12 cellular contexts compared by ENCODE assay signal in the genomic region with DNA sequence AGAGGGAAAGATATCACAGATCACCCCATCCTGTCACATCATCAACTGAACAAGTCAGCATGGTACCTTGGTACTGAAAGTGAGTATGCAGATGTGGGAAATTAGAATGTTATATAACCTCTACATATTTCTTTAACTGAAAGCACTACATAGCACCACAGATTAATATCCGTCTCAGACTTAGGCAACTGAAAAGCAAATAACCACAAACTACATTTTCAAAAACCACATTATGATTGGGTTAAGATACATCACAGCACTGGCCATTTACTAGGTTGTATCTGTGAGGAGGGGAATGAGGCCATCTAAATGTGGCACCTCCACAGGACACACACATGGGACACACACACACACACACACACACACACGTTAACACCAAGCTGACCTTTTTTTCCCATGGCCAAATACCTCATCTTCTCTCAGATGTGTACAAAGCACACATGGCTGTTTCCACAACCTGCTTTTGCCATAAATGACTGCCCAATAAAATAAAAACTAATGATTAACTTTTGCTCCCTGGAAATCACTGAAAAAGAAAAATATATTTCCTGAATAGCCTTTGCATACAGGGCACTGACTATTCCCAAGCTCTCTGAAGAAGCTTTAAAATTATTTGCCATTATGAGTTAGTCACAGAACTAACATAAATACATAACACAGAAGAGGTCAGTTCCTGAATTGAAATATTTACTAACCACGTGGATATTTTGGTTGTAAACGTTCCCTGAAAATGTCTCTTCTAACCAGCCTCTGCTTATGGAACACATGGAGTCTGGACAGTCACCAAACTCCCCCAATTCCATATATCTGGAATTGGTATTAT.
DNase-seq lines count a peak whose midpoint lies in the region; ATAC-seq lines count a peak whose summit lies in the region.
"Had no signal": no experiment of that assay in that cellular context is flagged by ENCODE, and none has a peak within 500 bp of the region (broad histone marks: within the 10 kb centered on the region; RNA-seq: fewer than 3 reads in every experiment).

No MANE protein-coding gene starts in this region.

- DNase-seq in left lobe of liver (ENCODE audit: low spot score) (peak; percentile 54), GM03348 (ENCODE audit: low spot score) (no peak), COLO829 (ENCODE audit: low spot score) (no peak), DMS79 (lab: John Stamatoyannopoulos, UW) (no peak)
- no peak for DNase-seq in activated CD4-positive, alpha-beta T cell treated with anti-CD3 and anti-CD28 coated beads for 4 hours
- DNase-seq: activated gamma-delta T cell, KG1, NCI-H748 treated with DMSO at 0.1 percent for 48 hours, T-helper 9 cell had no signal

- ATAC-seq in GM18870 (IDR thresholded peaks at IDR 0.05; ENCODE audit: unreplicated experiment) (peak; percentile 77), GM21723 (IDR thresholded peaks at IDR 0.05; ENCODE audit: unreplicated experiment) (peak; percentile 57), HG03571 (IDR thresholded peaks at IDR 0.05; ENCODE audit: unreplicated experiment) (peak; percentile 67), left lobe of liver (peak; percentile 93)
